In genomic region chr19:42268142-42268703, GRCh38 we compare ENCODE assay signal across 1 cellular context.
TF ChIP-seq lines count a peak whose summit lies in the region.

No MANE protein-coding gene starts in this region.

TF ChIP-seq in HEK293, 187 proteins besides CTCF, POLR2A, EP300 and RAD21 (continued from another document and continues in another):
- TF ChIP-seq, protein P1, sequence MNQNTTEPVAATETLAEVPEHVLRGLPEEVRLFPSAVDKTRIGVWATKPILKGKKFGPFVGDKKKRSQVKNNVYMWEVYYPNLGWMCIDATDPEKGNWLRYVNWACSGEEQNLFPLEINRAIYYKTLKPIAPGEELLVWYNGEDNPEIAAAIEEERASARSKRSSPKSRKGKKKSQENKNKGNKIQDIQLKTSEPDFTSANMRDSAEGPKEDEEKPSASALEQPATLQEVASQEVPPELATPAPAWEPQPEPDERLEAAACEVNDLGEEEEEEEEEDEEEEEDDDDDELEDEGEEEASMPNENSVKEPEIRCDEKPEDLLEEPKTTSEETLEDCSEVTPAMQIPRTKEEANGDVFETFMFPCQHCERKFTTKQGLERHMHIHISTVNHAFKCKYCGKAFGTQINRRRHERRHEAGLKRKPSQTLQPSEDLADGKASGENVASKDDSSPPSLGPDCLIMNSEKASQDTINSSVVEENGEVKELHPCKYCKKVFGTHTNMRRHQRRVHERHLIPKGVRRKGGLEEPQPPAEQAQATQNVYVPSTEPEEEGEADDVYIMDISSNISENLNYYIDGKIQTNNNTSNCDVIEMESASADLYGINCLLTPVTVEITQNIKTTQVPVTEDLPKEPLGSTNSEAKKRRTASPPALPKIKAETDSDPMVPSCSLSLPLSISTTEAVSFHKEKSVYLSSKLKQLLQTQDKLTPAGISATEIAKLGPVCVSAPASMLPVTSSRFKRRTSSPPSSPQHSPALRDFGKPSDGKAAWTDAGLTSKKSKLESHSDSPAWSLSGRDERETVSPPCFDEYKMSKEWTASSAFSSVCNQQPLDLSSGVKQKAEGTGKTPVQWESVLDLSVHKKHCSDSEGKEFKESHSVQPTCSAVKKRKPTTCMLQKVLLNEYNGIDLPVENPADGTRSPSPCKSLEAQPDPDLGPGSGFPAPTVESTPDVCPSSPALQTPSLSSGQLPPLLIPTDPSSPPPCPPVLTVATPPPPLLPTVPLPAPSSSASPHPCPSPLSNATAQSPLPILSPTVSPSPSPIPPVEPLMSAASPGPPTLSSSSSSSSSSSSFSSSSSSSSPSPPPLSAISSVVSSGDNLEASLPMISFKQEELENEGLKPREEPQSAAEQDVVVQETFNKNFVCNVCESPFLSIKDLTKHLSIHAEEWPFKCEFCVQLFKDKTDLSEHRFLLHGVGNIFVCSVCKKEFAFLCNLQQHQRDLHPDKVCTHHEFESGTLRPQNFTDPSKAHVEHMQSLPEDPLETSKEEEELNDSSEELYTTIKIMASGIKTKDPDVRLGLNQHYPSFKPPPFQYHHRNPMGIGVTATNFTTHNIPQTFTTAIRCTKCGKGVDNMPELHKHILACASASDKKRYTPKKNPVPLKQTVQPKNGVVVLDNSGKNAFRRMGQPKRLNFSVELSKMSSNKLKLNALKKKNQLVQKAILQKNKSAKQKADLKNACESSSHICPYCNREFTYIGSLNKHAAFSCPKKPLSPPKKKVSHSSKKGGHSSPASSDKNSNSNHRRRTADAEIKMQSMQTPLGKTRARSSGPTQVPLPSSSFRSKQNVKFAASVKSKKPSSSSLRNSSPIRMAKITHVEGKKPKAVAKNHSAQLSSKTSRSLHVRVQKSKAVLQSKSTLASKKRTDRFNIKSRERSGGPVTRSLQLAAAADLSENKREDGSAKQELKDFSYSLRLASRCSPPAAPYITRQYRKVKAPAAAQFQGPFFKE (tag by site-specific recombination; IDR thresholded peaks at IDR 0.05; ENCODE audit: borderline replicate concordance) = no peak
- TF ChIP-seq ZNF426 (tag by site-specific recombination; IDR thresholded peaks at IDR 0.05) (no peak), ZNF335 (tag by site-specific recombination; conservative IDR thresholded peaks at IDR 0.05) (peak; percentile 100), ZBTB8A (tag by site-specific recombination; IDR thresholded peaks at IDR 0.05) (peak; percentile 36; the same call in 1 of the 2 replicates), HOXC10 (CRISPR knock-in tag; IDR thresholded peaks at IDR 0.05) (no peak), HOXA7 (CRISPR knock-in tag; IDR thresholded peaks at IDR 0.05; ENCODE audit: borderline replicate concordance) (no peak), WT1 (tag by site-specific recombination; IDR thresholded peaks at IDR 0.05) (0 out of 2 replicates have a peak, but pooled peaks have one; percentile 12), BCL11B (tag by site-specific recombination; IDR thresholded peaks at IDR 0.05; ENCODE audit: low read depth) (0 out of 2 replicates have a peak, but pooled peaks have one; percentile 53), ZNF843 (tag by site-specific recombination; IDR thresholded peaks at IDR 0.05) (peak; percentile 92), ZNF654 (tag by site-specific recombination; IDR thresholded peaks at IDR 0.05; ENCODE audit: low read depth) (no peak), ZSCAN18 (tag by site-specific recombination; IDR thresholded peaks at IDR 0.05) (0 out of 2 replicates have a peak, but pooled peaks have one; percentile 9), GLI2 (tag by site-specific recombination; IDR thresholded peaks at IDR 0.05; ENCODE audit: borderline replicate concordance, low read depth) (no peak), GFI1B (tag by site-specific recombination; IDR thresholded peaks at IDR 0.05) (no peak), YY2 (tag by site-specific recombination; IDR thresholded peaks at IDR 0.05) (no peak), ZNF621 (tag by site-specific recombination; IDR thresholded peaks at IDR 0.05) (no peak), KLF7 (tag by site-specific recombination; IDR thresholded peaks at IDR 0.05; ENCODE audit: borderline replicate concordance) (no peak), ZNF23 (tag by site-specific recombination; IDR thresholded peaks at IDR 0.05; ENCODE audit: borderline replicate concordance) (no peak), ZNF138 (tag by site-specific recombination; IDR thresholded peaks at IDR 0.05; ENCODE audit: borderline replicate concordance) (no peak), ZBTB20 (tag by site-specific recombination; IDR thresholded peaks at IDR 0.05) (0 out of 2 replicates have a peak, but pooled peaks have one; percentile 4), SCRT2 (tag by site-specific recombination; IDR thresholded peaks at IDR 0.05) (peak; percentile 99), ZNF350 (tag by site-specific recombination; IDR thresholded peaks at IDR 0.05) (no peak), RBAK (tag by site-specific recombination; IDR thresholded peaks at IDR 0.05) (no peak), PRDM4 (tag by site-specific recombination; IDR thresholded peaks at IDR 0.05) (peak; percentile 64), ZBTB7A (tag by site-specific recombination; IDR thresholded peaks at IDR 0.05; ENCODE audit: low read depth) (no peak), GLI4 (tag by site-specific recombination; IDR thresholded peaks at IDR 0.05) (no peak), ZNF837 (tag by site-specific recombination; IDR thresholded peaks at IDR 0.05) (no peak), ZNF175 (tag by site-specific recombination; IDR thresholded peaks at IDR 0.05) (no peak), TRIM28 (IDR thresholded peaks at IDR 0.05; ENCODE audit: borderline replicate concordance, low read length) (0 out of 2 replicates have a peak, but pooled peaks have one; percentile 19), SCRT1 (tag by site-specific recombination; IDR thresholded peaks at IDR 0.05; ENCODE audit: borderline replicate concordance) (peak; percentile 94), ZBTB6 (tag by site-specific recombination; IDR thresholded peaks at IDR 0.05) (no peak), ZNF394 (tag by site-specific recombination; IDR thresholded peaks at IDR 0.05; ENCODE audit: borderline replicate concordance) (peak; percentile 80; the same call in 1 of the 2 replicates), SP7 (tag by site-specific recombination; IDR thresholded peaks at IDR 0.05) (peak; percentile 92), ZNF600 (tag by site-specific recombination; IDR thresholded peaks at IDR 0.05) (no peak), ZNF169 (tag by site-specific recombination; IDR thresholded peaks at IDR 0.05) (no peak), PRDM10 (tag by site-specific recombination; IDR thresholded peaks at IDR 0.05) (0 out of 2 replicates have a peak, but pooled peaks have one; percentile 62), SETDB1 (IDR thresholded peaks at IDR 0.05; ENCODE audit: insufficient read length, low read length) (no peak), ZNF704 (tag by site-specific recombination; IDR thresholded peaks at IDR 0.05) (no peak), ZNF157 (tag by site-specific recombination; IDR thresholded peaks at IDR 0.05) (no peak), ZNF558 (tag by site-specific recombination; IDR thresholded peaks at IDR 0.05) (no peak; the same call in 1 of the 2 replicates), GLIS2 (tag by site-specific recombination; IDR thresholded peaks at IDR 0.05) (peak; percentile 93), ZNF366 (tag by site-specific recombination; conservative IDR thresholded peaks at IDR 0.05) (no peak; the same call in 1 of the 2 replicates), ZNF211 (tag by site-specific recombination; IDR thresholded peaks at IDR 0.05; ENCODE audit: low read depth) (no peak), ZEB2 (tag by site-specific recombination; IDR thresholded peaks at IDR 0.05) (peak; percentile 99), ZNF18 (tag by site-specific recombination; IDR thresholded peaks at IDR 0.05) (no peak), ZSCAN30 (tag by site-specific recombination; IDR thresholded peaks at IDR 0.05) (no peak; the same call in 1 of the 2 replicates)
- TF ChIP-seq, protein P2, sequence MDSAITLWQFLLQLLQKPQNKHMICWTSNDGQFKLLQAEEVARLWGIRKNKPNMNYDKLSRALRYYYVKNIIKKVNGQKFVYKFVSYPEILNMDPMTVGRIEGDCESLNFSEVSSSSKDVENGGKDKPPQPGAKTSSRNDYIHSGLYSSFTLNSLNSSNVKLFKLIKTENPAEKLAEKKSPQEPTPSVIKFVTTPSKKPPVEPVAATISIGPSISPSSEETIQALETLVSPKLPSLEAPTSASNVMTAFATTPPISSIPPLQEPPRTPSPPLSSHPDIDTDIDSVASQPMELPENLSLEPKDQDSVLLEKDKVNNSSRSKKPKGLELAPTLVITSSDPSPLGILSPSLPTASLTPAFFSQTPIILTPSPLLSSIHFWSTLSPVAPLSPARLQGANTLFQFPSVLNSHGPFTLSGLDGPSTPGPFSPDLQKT (IDR thresholded peaks at IDR 0.05; ENCODE audit: borderline replicate concordance, low read depth, low read length) = no peak
